Comparison of ENCODE assay signal across 14 cellular contexts in genomic region chr13:113028336-113029060, GRCh38.
"Had no signal": no experiment of that assay in that cellular context is flagged by ENCODE, and none has a peak within 500 bp of the region (broad histone marks: within the 10 kb centered on the region; RNA-seq: fewer than 3 reads in every experiment).

No MANE protein-coding gene starts in this region.

- H3K27me3 ChIP-seq: neutrophil had no signal

- H3K27ac ChIP-seq: epithelial cell of prostate, neutrophil, tibial artery had no signal

- H3K4me1 ChIP-seq: tibial artery had no signal

- H3K4me3 ChIP-seq: smooth muscle cell, tibial artery had no signal

- DNase-seq: activated B cell treated with CpG ODN at 0.5 μM for 24 hours; activated CD4-positive, alpha-beta T cell treated with anti-CD3 and anti-CD28 coated beads, Interleukin-2, amount 10 ng/mL, durations not matched to agents 24 days and 14 days; activated naive CD4-positive, alpha-beta T cell treated with anti-CD3 and anti-CD28 coated beads for 36 hours; central memory CD4-positive, alpha-beta T cell; effector memory CD8-positive, alpha-beta T cell; left cardiac atrium; midbrain; naive B cell; T-helper 2 cell; tibial artery had no signal

- H3K4me2 ChIP-seq: smooth muscle cell had no signal

- H3K36me3 ChIP-seq: neutrophil, tibial artery had no signal

- H3K9me3 ChIP-seq: neutrophil, tibial artery had no signal

- FAIRE-seq: TTC549 had no signal

- ATAC-seq: effector memory CD8-positive, alpha-beta T cell had no signal
